ENCODE assay signal across 8 cellular contexts in genomic region chr21:42227909-42228708, GRCh38. TPM values are rescaled to one million over a fixed set of nuclear protein-coding genes. Genes with fewer than 3 reads are reported as not detected.
DNase-seq lines count a peak whose midpoint lies in the region; ATAC-seq and TF ChIP-seq lines count a peak whose summit lies in the region.

No MANE protein-coding gene starts in this region.

- no peak for TF ChIP-seq CTCF in vagina (IDR thresholded peaks at IDR 0.05)

- ATAC-seq in GM19395 (IDR thresholded peaks at IDR 0.05; ENCODE audit: unreplicated experiment) = peak; percentile 88
- ATAC-seq in HG03442 (IDR thresholded peaks at IDR 0.05; ENCODE audit: unreplicated experiment) = peak; percentile 89
- peak; percentile 97 for ATAC-seq in sciatic nerve

- H3K27ac ChIP-seq in CD4-positive, alpha-beta memory T cell (ENCODE audit: low read depth, low read length) = peak overlapping the region; percentile 80
- no peak overlapping the region for H3K27ac ChIP-seq in SJCRH30
- H3K27ac ChIP-seq in vagina = peak overlapping the region; percentile 36

- DNase-seq in CD4-positive, alpha-beta memory T cell = peak; percentile 87 to 100 (median 90)
- DNase-seq in SJCRH30 (peak; percentile 58 to 66), head of caudate nucleus (peak; percentile 65 to 95 (median 83)), sciatic nerve (ENCODE audit: low spot score) (peak; percentile 87), vagina (ENCODE audit: extremely low spot score in 2 of 2) (no peak)
- DNase-seq in activated naive CD4-positive, alpha-beta T cell (lab: John Stamatoyannopoulos, UW) = peak; percentile 34 to 79 (median 58)

- H3K9me3 Mint-ChIP-seq in CD4-positive, alpha-beta memory T cell = no peaks in the 10 kb centered on the region

- TF ChIP-seq POLR2A in vagina (IDR thresholded peaks at IDR 0.05) = no peak

- H3K27me3 Mint-ChIP-seq in CD4-positive, alpha-beta memory T cell = no peaks in the 10 kb centered on the region

- no peaks in the 10 kb centered on the region for H3K27me3 ChIP-seq in CD4-positive, alpha-beta memory T cell (ENCODE audit: insufficient read depth, low read length)
- no peaks in the 10 kb centered on the region for H3K27me3 ChIP-seq in SJCRH30
- no peaks in the 10 kb centered on the region for H3K27me3 ChIP-seq in vagina

- CTCF ChIA-PET in CD4-positive, alpha-beta memory T cell (lab: Charles Lee; ENCODE audit: partially characterized antibody) = interaction anchor here (1.7 to 3.2 kb wide), 3 partner anchors 8 to 17 kb away, joined by 3 to 13 read pairs (median 5); no protein-coding TSS in a partner anchor

- peaks cover 32% of the 10 kb centered on the region in 2 donors for H3K36me3 Mint-ChIP-seq in CD4-positive, alpha-beta memory T cell

- intact Hi-C loops in CD4-positive, alpha-beta memory T cell (cut with micrococcal nuclease) = loop anchor here (1.0 kb wide), 2 partner anchors 8 to 40 kb away; no protein-coding TSS in a partner anchor
- intact Hi-C loops in head of caudate nucleus (cut with DNase I) (no loop called here), sciatic nerve (cut with DNase I) (no loop called here), vagina (cut with DNase I) (no loop called here)

- peaks cover 40 to 90% (median 69%) of the 10 kb centered on the region in 4 donors for H3K4me1 Mint-ChIP-seq in CD4-positive, alpha-beta memory T cell

- H3K4me3 ChIP-seq in CD4-positive, alpha-beta memory T cell (ENCODE audit: low read length in 2 of 2) = peak overlapping the region in 1 of 2 donors; percentile 17
- H3K4me3 ChIP-seq in SJCRH30 (no peak overlapping the region), vagina (no peak overlapping the region)

- H3K4me1 ChIP-seq in CD4-positive, alpha-beta memory T cell (ENCODE audit: insufficient read depth, low read length) = peaks cover 68% of the 10 kb centered on the region
- no peaks in the 10 kb centered on the region for H3K4me1 ChIP-seq in SJCRH30
- H3K4me1 ChIP-seq in vagina = peaks cover 43% of the 10 kb centered on the region

- H3K27ac Mint-ChIP-seq in CD4-positive, alpha-beta memory T cell = peak overlapping the region; percentile 93 to 99 (median 98)

- H3K36me3 ChIP-seq in CD4-positive, alpha-beta memory T cell (ENCODE audit: insufficient read depth, low read length) = peaks cover 7% of the 10 kb centered on the region
- no peaks in the 10 kb centered on the region for H3K36me3 ChIP-seq in SJCRH30
- peaks cover 0 to 6% of the 10 kb centered on the region in 2 donors for H3K36me3 ChIP-seq in vagina

- no peaks in the 10 kb centered on the region for H3K9me3 ChIP-seq in CD4-positive, alpha-beta memory T cell (ENCODE audit: control insufficient read depth in 1 of 2, low read length in 2 of 2)
- no peaks in the 10 kb centered on the region for H3K9me3 ChIP-seq in SJCRH30 (replicated peaks)
- no peaks in the 10 kb centered on the region for H3K9me3 ChIP-seq in vagina

- POLR2A ChIA-PET in CD4-positive, alpha-beta memory T cell (lab: Charles Lee; ENCODE audit: partially characterized antibody) = interaction anchor here (1.2 to 4.5 kb wide), 5 partner anchors 8 to 40 kb away, joined by 3 to 26 read pairs (median 9); partner anchors contain the start of gene ABCG1

- peak overlapping the region; percentile 65 to 77 (median 70) for H3K4me3 Mint-ChIP-seq in CD4-positive, alpha-beta memory T cell

RNA-seq across cellular contexts. Expression of gene ABCG1, which starts 9.2 kb away (rescaled TPM):
- total RNA-seq in CD4-positive, alpha-beta memory T cell = 1 to 10 TPM; 1.5 to 2.0 TPM
- 10 to 100 TPM; 17.0 to 19.6 TPM for polyA plus RNA-seq in CD4-positive, alpha-beta memory T cell
- 0.03 and 0.04 TPM in 2 replicates for total RNA-seq in SJCRH30 (2014; rRNA removed; shearing (Covaris generic))
- total RNA-seq in sciatic nerve (44.2 TPM), vagina (18.7 TPM)

Comparison
In these comparisons a context has a peak if more than half of its experiments do, and no peak if none do; other contexts are left out.
1. DNase-seq: peak in CD4-positive, alpha-beta memory T cell (5 of 5), SJCRH30 (2 of 2), activated naive CD4-positive, alpha-beta T cell (4 of 4), head of caudate nucleus (42 of 42) and sciatic nerve (single experiment); none in vagina (0 of 2).
2. Peak in every context shown above with its lines, with median percentiles within 50 percentile points of each other: ATAC-seq.